ENCODE assay signal across 20 cellular contexts in the genomic region with DNA sequence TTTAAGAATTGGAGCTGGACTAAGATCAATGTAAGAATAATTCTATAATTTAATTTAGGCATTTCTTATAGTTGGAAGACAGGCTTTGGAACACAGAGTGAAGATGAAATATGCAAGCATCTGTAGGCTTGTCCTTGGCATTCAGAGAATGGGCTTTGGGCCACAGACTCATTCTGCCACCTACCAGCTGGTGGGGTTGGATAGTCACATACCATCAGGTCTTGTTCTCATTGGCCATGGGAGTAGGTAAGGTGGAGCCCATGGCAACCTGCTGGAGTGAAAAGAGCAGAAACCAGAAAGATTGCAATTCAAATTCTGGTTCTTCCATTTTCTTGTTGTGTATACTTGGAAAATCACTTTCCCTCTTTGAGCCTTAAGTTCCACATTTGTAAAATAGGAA.
DNase-seq lines count a peak whose midpoint lies in the region; TF ChIP-seq lines count a peak whose summit lies in the region.
"Had no signal": no experiment of that assay in that cellular context is flagged by ENCODE, and none has a peak within 500 bp of the region (broad histone marks: within the 10 kb centered on the region; RNA-seq: fewer than 3 reads in every experiment).

No MANE protein-coding gene starts in this region.

- H3K27ac ChIP-seq in mesendoderm (ENCODE audit: low read depth, low read length) (no peak overlapping the region), PC-9 (no peak overlapping the region)
- H3K27ac ChIP-seq: BLaER1 had no signal

- H3K27me3 ChIP-seq in BE2C (no peaks in the 10 kb centered on the region), mesendoderm (ENCODE audit: insufficient read depth, low read length, poor library complexity) (no peaks in the 10 kb centered on the region), PC-9 (ENCODE audit: insufficient read depth, low read depth) (no peaks in the 10 kb centered on the region)
- H3K27me3 ChIP-seq: BLaER1 had no signal

- CTCF ChIA-PET in PC-9 (lab: Charles Lee): no interaction called here

- H3K4me3 ChIP-seq in BE2C (ENCODE audit: low read depth, low read length): no peak overlapping the region
- no peak overlapping the region for H3K4me3 ChIP-seq in mesendoderm (ENCODE audit: low read length)
- H3K4me3 ChIP-seq in PC-9: no peak overlapping the region
- H3K4me3 ChIP-seq: BLaER1 had no signal

- H3K9me3 ChIP-seq in BE2C: peaks cover 2% of the 10 kb centered on the region; the same call in 1 of the 2 replicates
- no peaks in the 10 kb centered on the region for H3K9me3 ChIP-seq in PC-9 (ENCODE audit: insufficient read depth, low read depth)
- H3K9me3 ChIP-seq: BLaER1 had no signal

- H3K56ac ChIP-seq in mesendoderm (ENCODE audit: low read length): no peak overlapping the region

- POLR2A ChIA-PET in PC-9 (lab: Charles Lee; ENCODE audit: unreplicated experiment): no interaction called here

- H3K23ac ChIP-seq in mesendoderm (ENCODE audit: low read length): no peak overlapping the region

- no peak overlapping the region for H3K4ac ChIP-seq in mesendoderm (ENCODE audit: low read depth, low read length)

- no peak overlapping the region for H2BK5ac ChIP-seq in mesendoderm (ENCODE audit: low read length)

- intact Hi-C loops in PC-9 (cut with micrococcal nuclease; ENCODE audit: unreplicated experiment): no loop called here

- H4K20me1 ChIP-seq in PC-9 (ENCODE audit: insufficient read depth): no peaks in the 10 kb centered on the region
- H4K20me1 ChIP-seq: BLaER1 had no signal

- H2AFZ ChIP-seq in PC-9: no peak overlapping the region

- TF ChIP-seq CTCF in BE2C (IDR thresholded peaks at IDR 0.05; ENCODE audit: low read depth, low read length) (no peak), PC-9 (conservative IDR thresholded peaks at IDR 0.05) (no peak)

- DNase-seq in BE2C (peak; percentile 97), mesendoderm (peak; percentile 8), PC-9 (no peak), NCI-H226 (no peak), ureter (ENCODE audit: low spot score) (no peak)
- DNase-seq: 8988T; ACHN; C1 segment of cervical spinal cord; CD4-positive, alpha-beta memory T cell; CD4-positive, CD25-positive, alpha-beta regulatory T cell; CD8-positive, alpha-beta memory T cell; COR-L47; DMS 273 treated with DMSO at 0.1 percent for 48 hours; DMS153; DMS53; DMS79; DND-41; EL; GF-D8 had no signal

- no peak overlapping the region for H4K8ac ChIP-seq in mesendoderm (ENCODE audit: low read depth, low read length)

- no peak overlapping the region for H2AK5ac ChIP-seq in mesendoderm (ENCODE audit: low read length)

- H3K79me2 ChIP-seq in mesendoderm (ENCODE audit: control insufficient read depth, insufficient read depth, low read length): no peaks in the 10 kb centered on the region
- H3K79me2 ChIP-seq in PC-9 (ENCODE audit: low read depth): no peaks in the 10 kb centered on the region

- no peak overlapping the region for H2BK120ac ChIP-seq in mesendoderm (ENCODE audit: low read depth, low read length)

- H3K36me3 ChIP-seq in BE2C (no peaks in the 10 kb centered on the region), mesendoderm (ENCODE audit: control insufficient read depth, insufficient read depth, low read length) (no peaks in the 10 kb centered on the region), PC-9 (ENCODE audit: low read depth) (no peaks in the 10 kb centered on the region)
- H3K36me3 ChIP-seq: BLaER1 had no signal

- H3K4me1 ChIP-seq in BE2C: peaks cover 9% of the 10 kb centered on the region
- no peaks in the 10 kb centered on the region for H3K4me1 ChIP-seq in mesendoderm (ENCODE audit: control insufficient read depth, low read depth, low read length)
- H3K4me1 ChIP-seq in PC-9 (replicated peaks; ENCODE audit: insufficient read depth): no peaks in the 10 kb centered on the region
- H3K4me1 ChIP-seq: BLaER1 had no signal

- H3K9me2 ChIP-seq in PC-9 (ENCODE audit: insufficient read depth): no peaks in the 10 kb centered on the region

- no peak overlapping the region for H3K4me2 ChIP-seq in mesendoderm (ENCODE audit: low read length)
- H3K4me2 ChIP-seq in PC-9: no peak overlapping the region
- H3K4me2 ChIP-seq: BLaER1 had no signal

- H4K5ac ChIP-seq in mesendoderm (ENCODE audit: low read length): no peak overlapping the region

- H3F3A ChIP-seq in PC-9 (ENCODE audit: insufficient read depth, low read depth): no peaks in the 10 kb centered on the region

- H3K79me1 ChIP-seq in mesendoderm (ENCODE audit: low read length): no peaks in the 10 kb centered on the region

- H2BK15ac ChIP-seq in mesendoderm (replicated peaks; ENCODE audit: low read depth): no peak overlapping the region

- H3K9ac ChIP-seq in mesendoderm (ENCODE audit: low read length): no peak overlapping the region
- H3K9ac ChIP-seq: BLaER1 had no signal

- no peak overlapping the region for H3K18ac ChIP-seq in mesendoderm (ENCODE audit: low read length)

- no TSS peak for BruUV-seq in PC-9 (replicated peaks; lab: Mats Ljungman, UMichigan)

Comparison
In these comparisons a context has a peak if more than half of its experiments do, and no peak if none do; other contexts are left out.
1. DNase-seq: peak in BE2C (single experiment) and mesendoderm (single experiment); none in PC-9 (0 of 2), NCI-H226 (single experiment) and ureter (single experiment).